Comparison of ENCODE assay signal across 1 cellular context in the genomic region with DNA sequence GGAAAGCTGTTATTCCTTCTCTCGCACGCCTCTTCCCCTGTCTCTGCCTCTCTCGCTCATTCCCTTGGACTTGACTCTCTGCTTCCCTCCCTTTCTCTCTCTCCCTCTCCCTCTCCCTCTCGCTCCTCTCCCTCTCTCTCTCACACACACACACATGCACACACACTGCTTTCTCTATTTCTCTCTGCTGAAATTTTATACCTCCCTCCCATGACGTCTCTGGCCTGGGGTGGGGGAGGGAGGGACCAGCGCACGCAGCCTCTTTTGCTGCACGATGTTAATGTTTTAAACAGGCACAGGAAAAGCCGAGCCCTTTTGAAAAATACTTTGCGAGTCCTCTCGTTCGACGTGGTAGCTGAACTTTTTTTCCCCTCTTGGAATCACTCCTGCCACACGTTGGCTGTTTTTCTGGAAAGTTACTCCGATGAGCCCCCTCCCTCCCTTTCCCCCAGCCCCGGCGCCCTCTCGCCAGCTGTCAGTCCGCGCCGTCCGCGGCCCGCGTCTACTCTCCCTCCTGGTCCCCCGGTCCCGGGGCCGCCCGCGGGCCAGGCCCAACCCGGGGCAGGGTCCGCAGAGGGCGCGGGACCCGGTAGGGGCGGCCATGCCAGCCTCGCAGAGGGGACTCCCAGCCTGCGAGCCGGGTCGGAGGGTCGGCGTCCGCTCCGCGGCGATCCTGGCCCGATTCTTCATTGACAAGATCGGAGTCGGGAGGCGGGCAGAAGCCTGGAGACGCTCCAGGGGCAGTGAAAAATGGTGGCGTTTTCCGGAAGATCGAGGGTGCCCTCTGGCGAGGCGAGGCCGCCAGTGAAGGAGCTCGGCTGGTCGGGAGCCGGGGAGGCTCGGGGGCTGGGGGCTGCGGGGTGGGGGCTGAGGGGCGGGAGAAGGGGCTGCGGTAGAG.
TF ChIP-seq lines count a peak whose summit lies in the region.

A gene (minus strand): TSS at position 170 of the 898 bp plus-strand sequence. CDS start 1,102 bp downstream, outside the sequence.

TF ChIP-seq in H1, 55 proteins besides CTCF, POLR2A, EP300 and RAD21:
- TF ChIP-seq SP2 (IDR thresholded peaks at IDR 0.05; ENCODE audit: low read length) (no peak), CREB1 (IDR thresholded peaks at IDR 0.05) (no peak), BRCA1 (IDR thresholded peaks at IDR 0.05; ENCODE audit: low read depth, low read length) (no peak), CEBPB (IDR thresholded peaks at IDR 0.05; ENCODE audit: low read depth, low read length) (no peak), EGR1 (IDR thresholded peaks at IDR 0.05; ENCODE audit: borderline replicate concordance, low read depth, low read length) (no peak), NANOG (IDR thresholded peaks at IDR 0.05; ENCODE audit: insufficient read depth, low read depth, low read length, poor library complexity, severe bottlenecking) (no peak), BACH1 (IDR thresholded peaks at IDR 0.05; ENCODE audit: low read length) (no peak), CHD2 (IDR thresholded peaks at IDR 0.05; ENCODE audit: low read length) (no peak), POLR2AphosphoS5 (IDR thresholded peaks at IDR 0.05; ENCODE audit: low read depth, low read length) (no peak), SRF (IDR thresholded peaks at IDR 0.05; ENCODE audit: low read depth, low read length) (no peak), RNF2 (IDR thresholded peaks at IDR 0.05; ENCODE audit: borderline replicate concordance, low read depth, low read length, missing control alignments, poor library complexity, severe bottlenecking) (no peak), ZNF274 (IDR thresholded peaks at IDR 0.05; ENCODE audit: borderline replicate concordance, extremely low read depth, low read length) (no peak), SAP30 (IDR thresholded peaks at IDR 0.05; ENCODE audit: insufficient read depth, insufficient replicate concordance, low read length) (peak; percentile 23), EZH2 (IDR thresholded peaks at IDR 0.05; ENCODE audit: low read depth, low read length, severe bottlenecking) (no peak), TAF7 (optimal IDR thresholded peaks at IDR 0.05; ENCODE audit: borderline replicate concordance, low read depth, low read length) (no peak), SIX5 (IDR thresholded peaks at IDR 0.05; ENCODE audit: low read depth, low read length) (no peak), RBBP5 (IDR thresholded peaks at IDR 0.05; ENCODE audit: borderline replicate concordance, low read depth, low read length) (peak; percentile 70; the same call in 1 of the 2 replicates), GTF2F1 (IDR thresholded peaks at IDR 0.05; ENCODE audit: borderline replicate concordance, low read depth, low read length) (no peak), PHF8 (conservative IDR thresholded peaks at IDR 0.05; ENCODE audit: low read depth, low read length) (no peak), SIRT6 (IDR thresholded peaks at IDR 0.05; ENCODE audit: low read length) (no peak), JUND (IDR thresholded peaks at IDR 0.05; ENCODE audit: low read length) (no peak), HDAC6 (IDR thresholded peaks at IDR 0.05; ENCODE audit: low read depth, low read length) (no peak), GABPA (IDR thresholded peaks at IDR 0.05; ENCODE audit: borderline replicate concordance, insufficient read depth, low read length) (no peak), TAF1 (IDR thresholded peaks at IDR 0.05; ENCODE audit: low read depth, low read length) (peak; percentile 16; the same call in 1 of the 2 replicates), YY1 (IDR thresholded peaks at IDR 0.05; ENCODE audit: low read depth, low read length) (peak; percentile 80), BCL11A (IDR thresholded peaks at IDR 0.05; ENCODE audit: low read depth in 2 of 2, low read length in 2 of 2) (no peak), KDM1A (IDR thresholded peaks at IDR 0.05; ENCODE audit: borderline replicate concordance, low read length) (no peak), FOSL1 (IDR thresholded peaks at IDR 0.05; ENCODE audit: insufficient read depth, low read depth, low read length) (no peak), SP4 (IDR thresholded peaks at IDR 0.05; ENCODE audit: low read length) (no peak), CBX8 (IDR thresholded peaks at IDR 0.05; ENCODE audit: borderline replicate concordance, low read depth, low read length) (no peak), KDM4A (IDR thresholded peaks at IDR 0.05; ENCODE audit: low read depth, low read length, severe bottlenecking) (peak; percentile 56), HDAC2 (IDR thresholded peaks at IDR 0.05; ENCODE audit: borderline replicate concordance in 1 of 2, low read depth in 2 of 2, low read length in 2 of 2) (peak in 1 of 2 experiments; percentile 88; a peak in 1 of 4 replicates), JUN (IDR thresholded peaks at IDR 0.05; ENCODE audit: low read depth, low read length) (no peak), RXRA (IDR thresholded peaks at IDR 0.05; ENCODE audit: insufficient read depth, low read depth, low read length) (no peak), SUZ12 (IDR thresholded peaks at IDR 0.05; ENCODE audit: low read length) (no peak), POU5F1 (IDR thresholded peaks at IDR 0.05; ENCODE audit: low read depth, low read length) (no peak), SP1 (IDR thresholded peaks at IDR 0.05; ENCODE audit: low read depth, low read length) (no peak), SIN3A (conservative IDR thresholded peaks at IDR 0.05 in 1 of 2, IDR thresholded peaks at IDR 0.05 in 1 of 2; ENCODE audit: low read depth in 1 of 2, low read length in 2 of 2) (peak; percentile 23 to 45; a peak in 2 of 4 replicates), TBP (IDR thresholded peaks at IDR 0.05; ENCODE audit: low read depth, low read length) (no peak), CHD1 (IDR thresholded peaks at IDR 0.05; ENCODE audit: low read depth, low read length) (no peak), TEAD4 (IDR thresholded peaks at IDR 0.05; ENCODE audit: low read depth, low read length) (no peak), RFX5 (IDR thresholded peaks at IDR 0.05; ENCODE audit: borderline replicate concordance, low read depth, low read length) (no peak), ASH2L (IDR thresholded peaks at IDR 0.05; ENCODE audit: low read length) (peak; percentile 94), CTBP2 (IDR thresholded peaks at IDR 0.05; ENCODE audit: borderline replicate concordance, insufficient read depth, insufficient read length, low read length) (no peak), MAFK (IDR thresholded peaks at IDR 0.05; ENCODE audit: low read depth, low read length) (no peak), NRF1 (IDR thresholded peaks at IDR 0.05; ENCODE audit: low read depth, low read length) (no peak), CBX5 (IDR thresholded peaks at IDR 0.05; ENCODE audit: low read depth, low read length) (no peak), KDM5A (IDR thresholded peaks at IDR 0.05; ENCODE audit: low read length) (no peak), TCF12 (IDR thresholded peaks at IDR 0.05; ENCODE audit: low read depth, low read length) (no peak)
- TF ChIP-seq, protein P1, sequence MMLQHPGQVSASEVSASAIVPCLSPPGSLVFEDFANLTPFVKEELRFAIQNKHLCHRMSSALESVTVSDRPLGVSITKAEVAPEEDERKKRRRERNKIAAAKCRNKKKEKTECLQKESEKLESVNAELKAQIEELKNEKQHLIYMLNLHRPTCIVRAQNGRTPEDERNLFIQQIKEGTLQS (IDR thresholded peaks at IDR 0.05; ENCODE audit: insufficient read depth, low read depth, low read length) = no peak
- TF ChIP-seq, protein P2, sequence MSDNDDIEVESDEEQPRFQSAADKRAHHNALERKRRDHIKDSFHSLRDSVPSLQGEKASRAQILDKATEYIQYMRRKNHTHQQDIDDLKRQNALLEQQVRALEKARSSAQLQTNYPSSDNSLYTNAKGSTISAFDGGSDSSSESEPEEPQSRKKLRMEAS (IDR thresholded peaks at IDR 0.05) = no peak
- TF ChIP-seq, protein P3, sequence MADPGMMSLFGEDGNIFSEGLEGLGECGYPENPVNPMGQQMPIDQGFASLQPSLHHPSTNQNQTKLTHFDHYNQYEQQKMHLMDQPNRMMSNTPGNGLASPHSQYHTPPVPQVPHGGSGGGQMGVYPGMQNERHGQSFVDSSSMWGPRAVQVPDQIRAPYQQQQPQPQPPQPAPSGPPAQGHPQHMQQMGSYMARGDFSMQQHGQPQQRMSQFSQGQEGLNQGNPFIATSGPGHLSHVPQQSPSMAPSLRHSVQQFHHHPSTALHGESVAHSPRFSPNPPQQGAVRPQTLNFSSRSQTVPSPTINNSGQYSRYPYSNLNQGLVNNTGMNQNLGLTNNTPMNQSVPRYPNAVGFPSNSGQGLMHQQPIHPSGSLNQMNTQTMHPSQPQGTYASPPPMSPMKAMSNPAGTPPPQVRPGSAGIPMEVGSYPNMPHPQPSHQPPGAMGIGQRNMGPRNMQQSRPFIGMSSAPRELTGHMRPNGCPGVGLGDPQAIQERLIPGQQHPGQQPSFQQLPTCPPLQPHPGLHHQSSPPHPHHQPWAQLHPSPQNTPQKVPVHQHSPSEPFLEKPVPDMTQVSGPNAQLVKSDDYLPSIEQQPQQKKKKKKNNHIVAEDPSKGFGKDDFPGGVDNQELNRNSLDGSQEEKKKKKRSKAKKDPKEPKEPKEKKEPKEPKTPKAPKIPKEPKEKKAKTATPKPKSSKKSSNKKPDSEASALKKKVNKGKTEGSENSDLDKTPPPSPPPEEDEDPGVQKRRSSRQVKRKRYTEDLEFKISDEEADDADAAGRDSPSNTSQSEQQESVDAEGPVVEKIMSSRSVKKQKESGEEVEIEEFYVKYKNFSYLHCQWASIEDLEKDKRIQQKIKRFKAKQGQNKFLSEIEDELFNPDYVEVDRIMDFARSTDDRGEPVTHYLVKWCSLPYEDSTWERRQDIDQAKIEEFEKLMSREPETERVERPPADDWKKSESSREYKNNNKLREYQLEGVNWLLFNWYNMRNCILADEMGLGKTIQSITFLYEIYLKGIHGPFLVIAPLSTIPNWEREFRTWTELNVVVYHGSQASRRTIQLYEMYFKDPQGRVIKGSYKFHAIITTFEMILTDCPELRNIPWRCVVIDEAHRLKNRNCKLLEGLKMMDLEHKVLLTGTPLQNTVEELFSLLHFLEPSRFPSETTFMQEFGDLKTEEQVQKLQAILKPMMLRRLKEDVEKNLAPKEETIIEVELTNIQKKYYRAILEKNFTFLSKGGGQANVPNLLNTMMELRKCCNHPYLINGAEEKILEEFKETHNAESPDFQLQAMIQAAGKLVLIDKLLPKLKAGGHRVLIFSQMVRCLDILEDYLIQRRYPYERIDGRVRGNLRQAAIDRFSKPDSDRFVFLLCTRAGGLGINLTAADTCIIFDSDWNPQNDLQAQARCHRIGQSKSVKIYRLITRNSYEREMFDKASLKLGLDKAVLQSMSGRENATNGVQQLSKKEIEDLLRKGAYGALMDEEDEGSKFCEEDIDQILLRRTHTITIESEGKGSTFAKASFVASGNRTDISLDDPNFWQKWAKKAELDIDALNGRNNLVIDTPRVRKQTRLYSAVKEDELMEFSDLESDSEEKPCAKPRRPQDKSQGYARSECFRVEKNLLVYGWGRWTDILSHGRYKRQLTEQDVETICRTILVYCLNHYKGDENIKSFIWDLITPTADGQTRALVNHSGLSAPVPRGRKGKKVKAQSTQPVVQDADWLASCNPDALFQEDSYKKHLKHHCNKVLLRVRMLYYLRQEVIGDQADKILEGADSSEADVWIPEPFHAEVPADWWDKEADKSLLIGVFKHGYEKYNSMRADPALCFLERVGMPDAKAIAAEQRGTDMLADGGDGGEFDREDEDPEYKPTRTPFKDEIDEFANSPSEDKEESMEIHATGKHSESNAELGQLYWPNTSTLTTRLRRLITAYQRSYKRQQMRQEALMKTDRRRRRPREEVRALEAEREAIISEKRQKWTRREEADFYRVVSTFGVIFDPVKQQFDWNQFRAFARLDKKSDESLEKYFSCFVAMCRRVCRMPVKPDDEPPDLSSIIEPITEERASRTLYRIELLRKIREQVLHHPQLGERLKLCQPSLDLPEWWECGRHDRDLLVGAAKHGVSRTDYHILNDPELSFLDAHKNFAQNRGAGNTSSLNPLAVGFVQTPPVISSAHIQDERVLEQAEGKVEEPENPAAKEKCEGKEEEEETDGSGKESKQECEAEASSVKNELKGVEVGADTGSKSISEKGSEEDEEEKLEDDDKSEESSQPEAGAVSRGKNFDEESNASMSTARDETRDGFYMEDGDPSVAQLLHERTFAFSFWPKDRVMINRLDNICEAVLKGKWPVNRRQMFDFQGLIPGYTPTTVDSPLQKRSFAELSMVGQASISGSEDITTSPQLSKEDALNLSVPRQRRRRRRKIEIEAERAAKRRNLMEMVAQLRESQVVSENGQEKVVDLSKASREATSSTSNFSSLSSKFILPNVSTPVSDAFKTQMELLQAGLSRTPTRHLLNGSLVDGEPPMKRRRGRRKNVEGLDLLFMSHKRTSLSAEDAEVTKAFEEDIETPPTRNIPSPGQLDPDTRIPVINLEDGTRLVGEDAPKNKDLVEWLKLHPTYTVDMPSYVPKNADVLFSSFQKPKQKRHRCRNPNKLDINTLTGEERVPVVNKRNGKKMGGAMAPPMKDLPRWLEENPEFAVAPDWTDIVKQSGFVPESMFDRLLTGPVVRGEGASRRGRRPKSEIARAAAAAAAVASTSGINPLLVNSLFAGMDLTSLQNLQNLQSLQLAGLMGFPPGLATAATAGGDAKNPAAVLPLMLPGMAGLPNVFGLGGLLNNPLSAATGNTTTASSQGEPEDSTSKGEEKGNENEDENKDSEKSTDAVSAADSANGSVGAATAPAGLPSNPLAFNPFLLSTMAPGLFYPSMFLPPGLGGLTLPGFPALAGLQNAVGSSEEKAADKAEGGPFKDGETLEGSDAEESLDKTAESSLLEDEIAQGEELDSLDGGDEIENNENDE (IDR thresholded peaks at IDR 0.05; ENCODE audit: insufficient replicate concordance, low read length) = no peak
- TF ChIP-seq, protein P4, sequence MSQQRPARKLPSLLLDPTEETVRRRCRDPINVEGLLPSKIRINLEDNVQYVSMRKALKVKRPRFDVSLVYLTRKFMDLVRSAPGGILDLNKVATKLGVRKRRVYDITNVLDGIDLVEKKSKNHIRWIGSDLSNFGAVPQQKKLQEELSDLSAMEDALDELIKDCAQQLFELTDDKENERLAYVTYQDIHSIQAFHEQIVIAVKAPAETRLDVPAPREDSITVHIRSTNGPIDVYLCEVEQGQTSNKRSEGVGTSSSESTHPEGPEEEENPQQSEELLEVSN (IDR thresholded peaks at IDR 0.05) = peak; percentile 10; the same call in 1 of the 2 replicates
- TF ChIP-seq, protein P5, sequence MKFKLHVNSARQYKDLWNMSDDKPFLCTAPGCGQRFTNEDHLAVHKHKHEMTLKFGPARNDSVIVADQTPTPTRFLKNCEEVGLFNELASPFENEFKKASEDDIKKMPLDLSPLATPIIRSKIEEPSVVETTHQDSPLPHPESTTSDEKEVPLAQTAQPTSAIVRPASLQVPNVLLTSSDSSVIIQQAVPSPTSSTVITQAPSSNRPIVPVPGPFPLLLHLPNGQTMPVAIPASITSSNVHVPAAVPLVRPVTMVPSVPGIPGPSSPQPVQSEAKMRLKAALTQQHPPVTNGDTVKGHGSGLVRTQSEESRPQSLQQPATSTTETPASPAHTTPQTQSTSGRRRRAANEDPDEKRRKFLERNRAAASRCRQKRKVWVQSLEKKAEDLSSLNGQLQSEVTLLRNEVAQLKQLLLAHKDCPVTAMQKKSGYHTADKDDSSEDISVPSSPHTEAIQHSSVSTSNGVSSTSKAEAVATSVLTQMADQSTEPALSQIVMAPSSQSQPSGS (IDR thresholded peaks at IDR 0.05; ENCODE audit: low read length) = no peak
- TF ChIP-seq, protein P6, sequence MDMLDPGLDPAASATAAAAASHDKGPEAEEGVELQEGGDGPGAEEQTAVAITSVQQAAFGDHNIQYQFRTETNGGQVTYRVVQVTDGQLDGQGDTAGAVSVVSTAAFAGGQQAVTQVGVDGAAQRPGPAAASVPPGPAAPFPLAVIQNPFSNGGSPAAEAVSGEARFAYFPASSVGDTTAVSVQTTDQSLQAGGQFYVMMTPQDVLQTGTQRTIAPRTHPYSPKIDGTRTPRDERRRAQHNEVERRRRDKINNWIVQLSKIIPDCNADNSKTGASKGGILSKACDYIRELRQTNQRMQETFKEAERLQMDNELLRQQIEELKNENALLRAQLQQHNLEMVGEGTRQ (IDR thresholded peaks at IDR 0.05; ENCODE audit: low read length) = no peak
